ENCODE assay signal across 8 cellular contexts in the genomic region with DNA sequence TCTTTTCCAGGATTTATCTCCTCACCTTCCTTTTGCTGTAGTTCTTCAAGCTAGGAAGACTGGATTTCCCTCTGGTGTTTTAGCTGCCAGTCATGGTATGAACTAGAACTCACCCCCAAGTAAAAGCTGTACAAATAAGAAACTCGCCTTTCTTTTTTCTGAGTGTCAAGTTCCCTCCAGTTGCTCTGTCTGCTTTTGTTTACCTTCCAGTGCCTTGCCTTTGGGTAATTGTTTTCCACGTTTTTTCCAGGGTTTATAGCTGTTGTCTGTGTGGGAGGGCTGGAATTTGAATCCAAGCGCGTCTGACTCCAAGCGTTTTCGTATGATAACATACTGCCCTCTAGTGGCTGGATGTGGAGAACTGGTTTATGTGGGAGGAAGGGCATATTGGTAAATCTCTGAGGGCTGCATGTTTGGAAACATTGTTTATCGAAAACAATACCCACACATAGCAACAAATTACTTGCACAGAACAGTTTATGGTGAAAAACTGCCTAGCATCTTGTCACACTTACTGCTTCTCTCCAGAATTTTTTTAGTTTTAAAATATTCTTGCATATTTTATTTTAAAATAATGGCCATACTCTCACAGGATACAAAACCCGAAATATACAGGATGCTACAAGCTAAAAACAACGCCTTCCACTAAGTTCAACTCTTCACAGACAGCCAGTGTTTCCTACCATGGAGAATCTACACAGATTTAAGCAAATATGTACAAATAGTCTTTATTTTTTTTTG. TPM values are rescaled to one million over a fixed set of nuclear protein-coding genes. Genes with fewer than 3 reads are reported as not detected.
DNase-seq lines count a peak whose midpoint lies in the region; ATAC-seq and TF ChIP-seq lines count a peak whose summit lies in the region.

No MANE protein-coding gene starts in this region.

- H3K27ac ChIP-seq in RWPE1 = no peak overlapping the region

- POLR2A ChIA-PET in RWPE1 (lab: Yijun Ruan, JAX; ENCODE audit: low non-redundant PET) = interaction anchor here (0.6 to 0.9 kb wide), 2 partner anchors 38 to 50 kb away, joined by 3 to 7 read pairs; no protein-coding TSS in a partner anchor

- H3K9me3 Mint-ChIP-seq in activated naive CD4-positive, alpha-beta T cell treated with anti-CD3 and anti-CD28 coated beads, Interleukin-2, amount 50 U/mL, for 72 hours = no peaks in the 10 kb centered on the region
- H3K9me3 Mint-ChIP-seq in osteocyte (ENCODE audit: unreplicated experiment) = no peaks in the 10 kb centered on the region

- peaks cover 0 to 6% of the 10 kb centered on the region in 2 donors for H3K36me3 Mint-ChIP-seq in activated naive CD4-positive, alpha-beta T cell treated with anti-CD3 and anti-CD28 coated beads, Interleukin-2, amount 50 U/mL, for 72 hours
- H3K36me3 Mint-ChIP-seq in osteocyte (ENCODE audit: unreplicated experiment) = peaks cover 4% of the 10 kb centered on the region

- CTCF ChIA-PET in RWPE1 (lab: Yijun Ruan, JAX) = interaction anchor here (0.6 to 2.3 kb wide), 16 partner anchors 12 to 950 kb away, joined by 3 to 18 read pairs (median 6); a partner anchor contains a TSS

- TF ChIP-seq CTCF in RWPE1 (conservative IDR thresholded peaks at IDR 0.05; ENCODE audit: low read depth) (peak; percentile 82), osteocyte (IDR thresholded peaks at IDR 0.05) (peak; percentile 89)

- no peaks in the 10 kb centered on the region for H3K27me3 Mint-ChIP-seq in osteocyte (ENCODE audit: unreplicated experiment)

- peak; percentile 78 for ATAC-seq in activated naive CD4-positive, alpha-beta T cell treated with anti-CD3 and anti-CD28 coated beads, Interleukin-2, amount 50 U/mL, for 72 hours
- ATAC-seq in HG02623 (IDR thresholded peaks at IDR 0.05; ENCODE audit: unreplicated experiment) (no peak), GM21825 (IDR thresholded peaks at IDR 0.05; ENCODE audit: unreplicated experiment) (no peak)

- peaks cover 4% of the 10 kb centered on the region for H3K4me1 Mint-ChIP-seq in osteocyte (ENCODE audit: unreplicated experiment)

- DNase-seq in GDM1 (lab: John Stamatoyannopoulos, UW) (peak; percentile 44), M059J (ENCODE audit: low read depth) (peak; percentile 88), RWPE1 (ENCODE audit: low spot score) (peak; percentile 75), globus pallidus (ENCODE audit: low spot score) (peak; percentile 82), osteocyte (ENCODE audit: extremely low spot score, unreplicated experiment) (no peak)
- peak in 1 of 2 donors; percentile 74 for DNase-seq in activated naive CD4-positive, alpha-beta T cell treated with anti-CD3 and anti-CD28 coated beads, Interleukin-2, amount 50 U/mL, for 72 hours (ENCODE audit: low spot score in 2 of 2)

- no peak overlapping the region for H3K4me3 Mint-ChIP-seq in osteocyte (ENCODE audit: unreplicated experiment)

- H3K27ac Mint-ChIP-seq in activated naive CD4-positive, alpha-beta T cell treated with anti-CD3 and anti-CD28 coated beads, Interleukin-2, amount 50 U/mL, for 72 hours = peak overlapping the region in 1 of 2 donors; percentile 48
- H3K27ac Mint-ChIP-seq in osteocyte (ENCODE audit: unreplicated experiment) = peak overlapping the region; percentile 31

RNA-seq across cellular contexts. Expression of a gene that starts 19.2 kb away (rescaled TPM):
- total RNA-seq in M059J (2014; rRNA removed; shearing (Covaris generic)) = 36.5 and 52.5 TPM in 2 replicates
- total RNA-seq in activated naive CD4-positive, alpha-beta T cell treated with anti-CD3 and anti-CD28 coated beads, Interleukin-2, amount 50 U/mL, for 72 hours = 10 to 100 TPM in 1 of 2 donors, 1 to 10 TPM in 1; 5.4 to 13.0 TPM
- 81.3 and 85.0 TPM in 2 replicates for total RNA-seq in osteocyte

RNA-seq across cellular contexts. Expression of a gene that starts 33.4 kb away (rescaled TPM):
- total RNA-seq in M059J (2014; rRNA removed; shearing (Covaris generic)) = 122 and 129 TPM in 2 replicates
- total RNA-seq in activated naive CD4-positive, alpha-beta T cell treated with anti-CD3 and anti-CD28 coated beads, Interleukin-2, amount 50 U/mL, for 72 hours = 10 to 100 TPM; 90.7 to 96.1 TPM
- 58.7 and 66.2 TPM in 2 replicates for total RNA-seq in osteocyte

RNA-seq across cellular contexts. Expression of a gene that starts 34.1 kb away (rescaled TPM):
- total RNA-seq in M059J (2014; rRNA removed; shearing (Covaris generic)) = 0.17 TPM in 1 of 2 replicates, not detected in the other
- 10 to 100 TPM in 1 of 2 donors, 1 to 10 TPM in 1; 2.3 to 10.8 TPM for total RNA-seq in activated naive CD4-positive, alpha-beta T cell treated with anti-CD3 and anti-CD28 coated beads, Interleukin-2, amount 50 U/mL, for 72 hours
- 0.32 and 0.52 TPM in 2 replicates for total RNA-seq in osteocyte

RNA-seq across cellular contexts. Expression of a gene that starts 34.5 kb away (rescaled TPM):
- 40.3 and 44.5 TPM in 2 replicates for total RNA-seq in M059J (2014; rRNA removed; shearing (Covaris generic))
- 10 to 100 TPM; 17.5 to 18.1 TPM for total RNA-seq in activated naive CD4-positive, alpha-beta T cell treated with anti-CD3 and anti-CD28 coated beads, Interleukin-2, amount 50 U/mL, for 72 hours
- 253 and 278 TPM in 2 replicates for total RNA-seq in osteocyte

RNA-seq across cellular contexts. Expression of a gene that starts 44.0 kb away (rescaled TPM):
- total RNA-seq in M059J (2014; rRNA removed; shearing (Covaris generic)) = 1.3 and 4.5 TPM in 2 replicates
- 10 to 100 TPM; 28.9 to 32.9 TPM for total RNA-seq in activated naive CD4-positive, alpha-beta T cell treated with anti-CD3 and anti-CD28 coated beads, Interleukin-2, amount 50 U/mL, for 72 hours
- total RNA-seq in osteocyte = 31.6 and 32.9 TPM in 2 replicates

Comparison
In these comparisons a context has a peak if more than half of its experiments do, and no peak if none do; other contexts are left out.
1. ATAC-seq: peak in activated naive CD4-positive, alpha-beta T cell treated with anti-CD3 and anti-CD28 coated beads, Interleukin-2, amount 50 U/mL, for 72 hours (2 of 2); none in HG02623 (single experiment) and GM21825 (single experiment).